ENCODE assay signal across 25 cellular contexts in the genomic region with DNA sequence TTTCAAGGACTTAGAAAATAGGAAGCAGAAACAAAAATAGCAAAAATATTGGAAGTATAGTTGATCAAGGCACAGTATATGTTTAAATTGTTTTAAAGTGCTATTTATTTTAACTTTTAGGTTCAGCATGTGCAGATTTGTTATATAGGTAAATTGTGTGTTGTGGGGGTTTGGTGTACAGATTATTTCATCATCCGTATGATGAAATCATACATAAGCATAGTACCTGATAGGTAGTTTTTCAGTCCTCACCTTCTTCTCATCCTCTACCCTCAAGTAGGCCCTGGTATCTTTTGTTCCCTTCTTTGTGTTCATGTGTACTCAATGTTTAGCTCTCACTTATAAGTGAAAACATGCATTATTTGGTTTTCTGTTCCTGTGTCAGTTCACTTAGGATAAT. TPM values are rescaled to one million over a fixed set of nuclear protein-coding genes. Genes with fewer than 3 reads are reported as not detected.
"Had no signal": no experiment of that assay in that cellular context is flagged by ENCODE, and none has a peak within 500 bp of the region (broad histone marks: within the 10 kb centered on the region; RNA-seq: fewer than 3 reads in every experiment).

No MANE protein-coding gene starts in this region.

- H3K36me3 ChIP-seq: tibial artery, upper lobe of left lung, uterus had no signal

- H3K27me3 ChIP-seq: dorsolateral prefrontal cortex, hepatocyte, spleen, tibial artery, upper lobe of left lung, uterus had no signal

- DNase-seq: dorsolateral prefrontal cortex; effector CD8-positive, alpha-beta T cell; foreskin melanocyte; head of caudate nucleus; kidney; left cardiac atrium; left ventricle myocardium inferior; lower lobe of right lung; psoas muscle; retina; spleen; stimulated activated CD4-positive, alpha-beta T cell treated with anti-CD3 and anti-CD28 coated beads, Interleukin-15, amount 100 ng/mL, for 24 hours; stimulated activated CD4-positive, alpha-beta T cell treated with anti-CD3 and anti-CD28 coated beads, Interleukin-1b, Interleukin-23, amount 100 ng/mL, for 48 hours; stimulated activated CD4-positive, alpha-beta T cell treated with anti-CD3 and anti-CD28 coated beads, Interleukin-4, amount 100 ng/mL, for 24 hours; tibial artery; upper lobe of left lung; uterus had no signal

- H3K4me3 Mint-ChIP-seq: memory B cell; mesothelial cell of epicardium; nephron; stimulated activated memory B cell treated with anti-CD40 and anti-IgM and Interleukin-4, amounts not matched to agents 10 μg/mL and 1 μg/mL and 100 μg/mL, for 72 hours; stimulated activated naive CD8-positive, alpha-beta T cell treated with anti-CD3 and anti-CD28 coated beads, Interleukin-15, Interleukin-2, amounts not matched to agents 100 ng/mL and 50 ng/mL, for 24 hours had no signal

- H3K4me3 ChIP-seq: dorsolateral prefrontal cortex, hepatocyte, left ventricle myocardium inferior, lower lobe of right lung, psoas muscle, spleen, tibial artery, upper lobe of left lung, uterus had no signal

- H3K4me1 Mint-ChIP-seq: mesothelial cell of epicardium, nephron had no signal

- H3K27me3 Mint-ChIP-seq: memory B cell; stimulated activated memory B cell treated with anti-CD40 and anti-IgM and Interleukin-4, amounts not matched to agents 10 μg/mL and 1 μg/mL and 100 μg/mL, for 72 hours; stimulated activated naive CD8-positive, alpha-beta T cell treated with anti-CD3 and anti-CD28 coated beads, Interleukin-15, Interleukin-2, amounts not matched to agents 100 ng/mL and 50 ng/mL, for 24 hours had no signal

- H3K9me3 ChIP-seq: lower lobe of right lung, psoas muscle, uterus had no signal

- ATAC-seq: left cardiac atrium; lower lobe of right lung; psoas muscle; sciatic nerve; stimulated activated memory B cell treated with anti-CD40 and anti-IgM and Interleukin-4, amounts not matched to agents 10 μg/mL and 1 μg/mL and 100 μg/mL, for 72 hours had no signal

- H3K27ac Mint-ChIP-seq: mesothelial cell of epicardium; nephron; stimulated activated memory B cell treated with anti-CD40 and anti-IgM and Interleukin-4, amounts not matched to agents 10 μg/mL and 1 μg/mL and 100 μg/mL, for 72 hours had no signal

- H3K9me3 Mint-ChIP-seq: stimulated activated memory B cell treated with anti-CD40 and anti-IgM and Interleukin-4, amounts not matched to agents 10 μg/mL and 1 μg/mL and 100 μg/mL, for 72 hours had no signal

- H3K36me3 Mint-ChIP-seq: mesothelial cell of epicardium had no signal

- H3K27ac ChIP-seq: dorsolateral prefrontal cortex, hepatocyte, left ventricle myocardium inferior, lower lobe of right lung, parathyroid adenoma, psoas muscle, spleen, tibial artery, upper lobe of left lung, uterus had no signal

- H3K4me1 ChIP-seq: left ventricle myocardium inferior, lower lobe of right lung, tibial artery, uterus had no signal

RNA-seq across cellular contexts. Expression of gene KLHL6, which starts 50.9 kb away (rescaled TPM):
- polyA plus RNA-seq: hepatocyte had no signal
